Comparison of ENCODE assay signal across 5 cellular contexts in the genomic region with DNA sequence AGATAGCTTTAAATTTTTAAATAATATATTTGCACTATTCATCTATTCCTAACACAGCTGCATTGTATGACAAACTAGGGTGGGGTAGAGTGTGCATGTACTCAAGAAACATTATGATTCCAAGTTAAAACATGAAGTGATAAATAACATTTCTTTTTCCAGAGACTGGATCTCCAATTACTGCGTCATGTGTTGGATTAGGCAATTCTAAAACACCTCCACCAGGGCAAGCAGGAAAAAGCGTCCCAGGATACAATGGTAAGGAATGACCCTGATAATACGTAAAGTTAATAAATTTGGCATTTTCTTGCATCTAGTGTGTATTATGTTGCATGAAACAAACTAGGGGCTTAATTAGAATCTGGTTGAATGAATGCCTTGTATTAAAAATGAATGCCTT.
"Had no signal": no experiment of that assay in that cellular context is flagged by ENCODE, and none has a peak within 500 bp of the region (broad histone marks: within the 10 kb centered on the region; RNA-seq: fewer than 3 reads in every experiment).

No MANE protein-coding gene starts in this region.

- H3K4me2 ChIP-seq: GM23338 had no signal

- H2AFZ ChIP-seq: GM23338 had no signal

- DNase-seq: H9, HCEC 1CT, IMR-90 had no signal

- ATAC-seq: GM23338, K562 had no signal

- H3K4me3 ChIP-seq: GM23338, K562 had no signal
